ENCODE assay signal across 25 cellular contexts in the genomic region with DNA sequence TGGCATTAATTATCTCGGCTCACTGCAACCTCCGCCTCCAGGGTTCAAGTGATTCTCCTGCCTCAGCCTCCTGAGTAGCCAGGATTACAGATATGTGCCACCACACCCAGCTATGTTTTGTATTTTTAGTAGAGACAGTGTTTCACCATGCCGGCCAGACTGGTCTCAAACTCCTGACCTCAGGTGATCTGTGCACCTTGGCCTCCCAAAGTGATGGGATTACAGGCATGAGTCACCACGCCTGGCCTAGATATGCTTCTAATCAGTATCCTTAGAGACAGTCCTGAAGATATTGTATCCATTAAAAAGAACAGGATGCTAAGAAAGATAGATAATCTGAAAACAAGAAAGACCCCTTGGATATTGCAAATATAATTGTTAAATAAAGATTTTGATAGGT.
"Had no signal": no experiment of that assay in that cellular context is flagged by ENCODE, and none has a peak within 500 bp of the region (broad histone marks: within the 10 kb centered on the region; RNA-seq: fewer than 3 reads in every experiment).

No MANE protein-coding gene starts in this region.

- H3K9me3 ChIP-seq: adrenal gland, breast epithelium had no signal

- H3K4me3 Mint-ChIP-seq: activated CD4-positive, alpha-beta memory T cell treated with anti-CD3 and anti-CD28 coated beads for 36 hours; activated CD4-positive, alpha-beta T cell treated with anti-CD3 and anti-CD28 coated beads, Interleukin-2, amount 10 ng/mL, durations not matched to agents 7 days and 5 days; activated naive CD4-positive, alpha-beta T cell treated with anti-CD3 and anti-CD28 coated beads, Interleukin-2, amount 10 ng/mL, durations not matched to agents 7 days and 5 days; activated T-helper 17 cell treated with anti-CD3 and anti-CD28 coated beads, Interleukin-2, amount 50 U/mL, for 72 hours had no signal

- H3K4me3 ChIP-seq: breast epithelium, SK-N-MC had no signal

- H3K27ac ChIP-seq: adrenal gland, breast epithelium, SK-N-MC, VCaP had no signal

- H3K27ac Mint-ChIP-seq: activated CD4-positive, alpha-beta memory T cell treated with anti-CD3 and anti-CD28 coated beads for 36 hours; activated CD4-positive, alpha-beta T cell treated with anti-CD3 and anti-CD28 coated beads, Interleukin-2, amount 10 ng/mL, durations not matched to agents 7 days and 5 days; activated naive CD4-positive, alpha-beta T cell treated with anti-CD3 and anti-CD28 coated beads, Interleukin-2, amount 10 ng/mL, durations not matched to agents 7 days and 5 days; activated T-helper 17 cell treated with anti-CD3 and anti-CD28 coated beads, Interleukin-2, amount 50 U/mL, for 72 hours had no signal

- H3K27me3 ChIP-seq: breast epithelium had no signal

- H3K4me1 ChIP-seq: adrenal gland, breast epithelium had no signal

- H3K36me3 Mint-ChIP-seq: activated CD4-positive, alpha-beta memory T cell treated with anti-CD3 and anti-CD28 coated beads for 36 hours; activated naive CD4-positive, alpha-beta T cell treated with anti-CD3 and anti-CD28 coated beads, Interleukin-2, amount 10 ng/mL, durations not matched to agents 7 days and 5 days had no signal

- H3K9me3 Mint-ChIP-seq: activated CD4-positive, alpha-beta memory T cell treated with anti-CD3 and anti-CD28 coated beads for 36 hours; activated naive CD4-positive, alpha-beta T cell treated with anti-CD3 and anti-CD28 coated beads, Interleukin-2, amount 10 ng/mL, durations not matched to agents 7 days and 5 days had no signal

- ATAC-seq: activated T-helper 17 cell treated with anti-CD3 and anti-CD28 coated beads, Interleukin-2, amount 50 U/mL, for 72 hours; Panc1; Right ventricle myocardium inferior had no signal

- H3K36me3 ChIP-seq: adrenal gland, breast epithelium had no signal

- DNase-seq: activated CD4-positive, alpha-beta memory T cell treated with anti-CD3 and anti-CD28 coated beads for 36 hours; activated CD4-positive, alpha-beta T cell treated with anti-CD3 and anti-CD28 coated beads, Interleukin-2, amount 10 ng/mL, durations not matched to agents 7 days and 5 days; activated CD4-positive, CD25-positive, alpha-beta regulatory T cell; activated gamma-delta T cell; activated naive CD4-positive, alpha-beta T cell treated with anti-CD3 and anti-CD28 coated beads, Interleukin-2, amount 10 ng/mL, durations not matched to agents 7 days and 5 days; activated naive CD8-positive, alpha-beta T cell treated with anti-CD3 and anti-CD28 coated beads, Interleukin-2, amount 10 ng/mL, durations not matched to agents 7 days and 5 days; activated T-cell treated with anti-CD3 and anti-CD28 coated beads for 4 hours; activated T-cell treated with anti-CD3 and anti-CD28 coated beads, Interleukin-2, amount 50 U/mL, for 48 hours; adrenal gland; Karpas-422; MM.1S; NCI-H1105; NCI-H1436; NCI-H2029 treated with DMSO at 0.1 percent for 48 hours; NCI-H510A treated with DMSO at 0.1 percent for 48 hours; NCI-H69; NK-92 treated with Interleukin-12 subunit alpha and Interleukin-12 subunit beta, amount 100 ng/mL, for 24 hours; OCI-M1; T-helper 1 cell had no signal
